Comparison of ENCODE assay signal across 8 cellular contexts in genomic region chr17:64918842-64919288, GRCh38. TPM values are rescaled to one million over a fixed set of nuclear protein-coding genes. Genes with fewer than 3 reads are reported as not detected.
A peak's percentile ranks its signal among the peaks of the same experiment; 100 is the strongest.
DNase-seq lines count a peak whose midpoint lies in the region; ATAC-seq and TF ChIP-seq lines count a peak whose summit lies in the region.
"Not testable (repeated sequence)": the region's sequence is repeated elsewhere in the genome, so short reads cannot be mapped to it uniquely, and the experiment has no call there.

No MANE protein-coding gene starts in this region.

- H2BK5ac ChIP-seq in IMR-90 (ENCODE audit: low read depth, low read length, poor library complexity, severe bottlenecking) = peak overlapping the region; percentile 26

- not testable (repeated sequence) for H3K14ac ChIP-seq in IMR-90 (replicated peaks; ENCODE audit: low read depth, low read length)

- H3K9me3 ChIP-seq in IMR-90 (ENCODE audit: control insufficient read depth, insufficient read depth, low read length); SK-N-SH; ascending aorta; heart left ventricle: not testable (repeated sequence)

- not testable (repeated sequence) for H4K91ac ChIP-seq in IMR-90 (ENCODE audit: insufficient read depth, low read depth, low read length)

- POLR2A ChIA-PET in IMR-90 (lab: Charles Lee; ENCODE audit: unreplicated experiment) = not testable (repeated sequence)
- POLR2A ChIA-PET in SK-N-SH (lab: Yijun Ruan, JAX) = interaction anchor here (2.1 kb wide), 1 partner anchor 57 kb away, joined by 18 read pairs; no protein-coding TSS in a partner anchor

- BruUV-seq in IMR-90 (replicated peaks; lab: Mats Ljungman, UMichigan) = not testable (repeated sequence)

- not testable (repeated sequence) for H3K23ac ChIP-seq in IMR-90 (ENCODE audit: low read depth, low read length)

- peak overlapping the region; percentile 71 for H2AFZ ChIP-seq in IMR-90 (replicated peaks; ENCODE audit: low read length, poor library complexity)
- H2AFZ ChIP-seq in SK-N-SH (ENCODE audit: low read depth) = peak overlapping the region; percentile 83; the same call in 1 of the 2 replicates

- peak overlapping the region; percentile 48; the same call in 1 of the 2 replicates for H4K5ac ChIP-seq in IMR-90 (ENCODE audit: low read depth, low read length)

- H3K79me2 ChIP-seq in SK-N-SH (ENCODE audit: insufficient read depth) = peaks cover 12% of the 10 kb centered on the region

- intact Hi-C loops in IMR-90 (cut with micrococcal nuclease); heart left ventricle (cut with DNase I): not testable (repeated sequence)
- intact Hi-C loops in ascending aorta (cut with DNase I) = loop anchor here (2.0 kb wide), 2 partner anchors 56 to 138 kb away; partner anchors contain the start of gene GNA13

- H4K20me1 ChIP-seq in IMR-90 (ENCODE audit: insufficient read depth, low read length); SK-N-SH (ENCODE audit: insufficient read depth): not testable (repeated sequence)

- not testable (repeated sequence) for H3K79me1 ChIP-seq in IMR-90 (ENCODE audit: low read depth in 1 of 2, low read length in 2 of 2)

- H3K4me3 ChIP-seq in IMR-90 (ENCODE audit: insufficient read depth, low read depth, low read length) = peak overlapping the region; percentile 90
- H3K4me3 ChIP-seq in SK-N-SH (ENCODE audit: low read depth in 2 of 2, low read length in 1 of 2) = peak overlapping the region; percentile 51 to 98
- H3K4me3 ChIP-seq in ascending aorta = peak overlapping the region; percentile 72 to 98
- H3K4me3 ChIP-seq in heart left ventricle = peak overlapping the region; percentile 60 to 88 (median 74)

- DNase-seq in GM10266 (ENCODE audit: extremely low spot score) (peak; percentile 38), HCEC 1CT (peak; percentile 7), SK-N-SH (peak; percentile 60), heart left ventricle (peak; percentile 47 to 78 (median 51))
- not testable (repeated sequence) for DNase-seq in IMR-90; ascending aorta (ENCODE audit: low spot score in 2 of 2); omental fat pad (ENCODE audit: low spot score)

- H2BK120ac ChIP-seq in IMR-90 (ENCODE audit: low read depth, low read length) = not testable (repeated sequence)

- peak; percentile 59 for ATAC-seq in IMR-90 (ENCODE audit: low read depth)
- ATAC-seq in heart left ventricle = peak in 2 of 4 donors; percentile 21 to 48
- ATAC-seq in omental fat pad (ENCODE audit: low FRiP score) = peak; percentile 58

- not testable (repeated sequence) for H3K4me1 ChIP-seq in IMR-90 (ENCODE audit: control insufficient read depth, insufficient read depth, low read length); SK-N-SH (ENCODE audit: control insufficient read depth in 1 of 2, insufficient read depth in 2 of 2, low read depth in 1 of 2, low read length in 1 of 2); ascending aorta
- H3K4me1 ChIP-seq in heart left ventricle = peaks cover 0 to 16% (median 3%) of the 10 kb centered on the region in 12 donors

- not testable (repeated sequence) for H3K18ac ChIP-seq in IMR-90 (ENCODE audit: low read depth, low read length)

- not testable (repeated sequence) for H2BK15ac ChIP-seq in IMR-90 (ENCODE audit: low read depth, low read length)

- H3F3A ChIP-seq in SK-N-SH (replicated peaks; ENCODE audit: insufficient read depth) = not testable (repeated sequence)

- WGBS in IMR-90 (ENCODE audit: extremely low coverage in 2 of 2, insufficient read length in 1 of 2), 2 experiments = 0% methylated on average over 3 of the region's 47 CpGs; no CpG with 5 or more reads in 1 of the 2 experiments
- WGBS in SK-N-SH (ENCODE audit: low lambda C conversion rate) = 3% methylated on average over 8 of the region's 47 CpGs
- WGBS in heart left ventricle, 4 donors = 0 to 1% (median 1%) methylated on average over 6 to 47 of the region's 47 CpGs

- not testable (repeated sequence) for H2AK9ac ChIP-seq in IMR-90 (replicated peaks; ENCODE audit: low read depth, low read length, poor library complexity)

- TF ChIP-seq CTCF in GM10266 (IDR thresholded peaks at IDR 0.05; ENCODE audit: control insufficient read depth, insufficient read depth, low read depth, missing control alignments); IMR-90 (conservative IDR thresholded peaks at IDR 0.05; ENCODE audit: low read depth, low read length); SK-N-SH (IDR thresholded peaks at IDR 0.05); ascending aorta (IDR thresholded peaks at IDR 0.05); heart left ventricle (IDR thresholded peaks at IDR 0.05); omental fat pad (IDR thresholded peaks at IDR 0.05): not testable (repeated sequence)

- not testable (repeated sequence) for H3K36me3 ChIP-seq in IMR-90 (ENCODE audit: control insufficient read depth, insufficient read depth, low read length); SK-N-SH (replicated peaks in 1 of 2; ENCODE audit: control insufficient read depth in 1 of 2, insufficient read depth in 2 of 2, low read length in 1 of 2); ascending aorta; heart left ventricle

- not testable (repeated sequence) for H3K9me2 ChIP-seq in SK-N-SH

- H3K56ac ChIP-seq in IMR-90 (ENCODE audit: extremely low read depth, insufficient read depth, low read length) = not testable (repeated sequence)

- H3K4me2 ChIP-seq in IMR-90 (ENCODE audit: low read depth, low read length) = peak overlapping the region; percentile 91
- peak overlapping the region; percentile 85 for H3K4me2 ChIP-seq in SK-N-SH

- not testable (repeated sequence) for H3K9me1 ChIP-seq in IMR-90 (ENCODE audit: insufficient read depth, low read length)

- TF ChIP-seq EP300 in SK-N-SH (IDR thresholded peaks at IDR 0.05; ENCODE audit: borderline replicate concordance in 1 of 2, low read depth in 1 of 2, low read length in 1 of 2) = not testable (repeated sequence)

- peak overlapping the region; percentile 42 to 78; a peak in 1 of 4 replicates for H4K8ac ChIP-seq in IMR-90 (ENCODE audit: low read depth in 2 of 2, low read length in 2 of 2)

- dilution Hi-C loops in IMR-90 (cut with HindIII; ENCODE audit: low sequenced_read_pairs, unreplicated experiment) = not testable (repeated sequence)

- not testable (repeated sequence) for TF ChIP-seq POLR2A in IMR-90 (IDR thresholded peaks at IDR 0.05; ENCODE audit: low read depth, low read length); heart left ventricle (IDR thresholded peaks at IDR 0.05)

- H3K9ac ChIP-seq in IMR-90 (ENCODE audit: low read depth, low read length) (peak overlapping the region; percentile 86), SK-N-SH (peak overlapping the region; percentile 82)

- in situ Hi-C loops in IMR-90 (cut with MboI; ENCODE audit: low sequenced_read_pairs) = not testable (repeated sequence)

- not testable (repeated sequence) for TF ChIP-seq RAD21 in IMR-90 (IDR thresholded peaks at IDR 0.05; ENCODE audit: low read length); SK-N-SH (IDR thresholded peaks at IDR 0.05; ENCODE audit: low read length)

- H3K27ac ChIP-seq in IMR-90 (ENCODE audit: insufficient read depth, low read length) (peak overlapping the region; percentile 69), SK-N-SH (ENCODE audit: low read depth in 2 of 2, low read length in 1 of 2) (peak overlapping the region; percentile 55 to 64), ascending aorta (peak overlapping the region; percentile 89 to 93), heart left ventricle (peak overlapping the region; percentile 80 to 97 (median 93)), temporal lobe (ENCODE audit: low read depth, low read length) (peak overlapping the region; percentile 53)

- not testable (repeated sequence) for H2AK5ac ChIP-seq in IMR-90 (ENCODE audit: low read depth, low read length)

- CTCF ChIA-PET in IMR-90 (lab: Yijun Ruan, JAX) (interaction anchor here (1.0 to 1.7 kb wide), 2 partner anchors 43 to 182 kb away, joined by 3 to 7 read pairs; no protein-coding TSS in a partner anchor), SK-N-SH (lab: Yijun Ruan, JAX) (interaction anchor here (0.7 to 1.9 kb wide), 16 partner anchors 18 to 269 kb away, joined by 3 to 14 read pairs (median 4); no protein-coding TSS in a partner anchor)

- H3K4ac ChIP-seq in IMR-90 (ENCODE audit: low read depth, low read length) = not testable (repeated sequence)

- not testable (repeated sequence) for H3K27me3 ChIP-seq in IMR-90 (ENCODE audit: control insufficient read depth, insufficient read depth, low read length); SK-N-SH (ENCODE audit: insufficient read depth); ascending aorta; heart left ventricle

- H2BK20ac ChIP-seq in IMR-90 (ENCODE audit: low read depth, low read length) = not testable (repeated sequence)

RNA-seq across cellular contexts. Expression of gene LRRC37A3, which starts 0.4 kb away (rescaled TPM):
- total RNA-seq in IMR-90 (2012; rRNA removed) = 3.3 and 4.5 TPM in 2 replicates
- 2.9 and 3.1 TPM in 2 replicates for polyA plus RNA-seq in IMR-90 (2012; rRNA removed)
- polyA plus RNA-seq in IMR-90 (2012; cell fraction: cytosol; rRNA removed) = 1.0 and 3.0 TPM in 2 replicates
- polyA plus RNA-seq in IMR-90 (2012; cell fraction: nucleus; rRNA removed; ENCODE audit: low replicate concordance) = 5.5 and 19.7 TPM in 2 replicates
- 10.4 and 10.9 TPM in 2 replicates for polyA plus RNA-seq in SK-N-SH (2012; rRNA removed)
- 7.0 and 8.0 TPM in 2 replicates for polyA plus RNA-seq in SK-N-SH (2012; cell fraction: cytosol; rRNA removed)
- 54.8 and 61.1 TPM in 2 replicates for polyA plus RNA-seq in SK-N-SH (2012; cell fraction: nucleus; rRNA removed)
- 4.3 TPM for total RNA-seq in ascending aorta
- 1 to 10 TPM in 8 of 9 donors, under 1 TPM in 1; 0.69 to 7.4 (median 3.2) TPM for total RNA-seq in heart left ventricle
- polyA plus RNA-seq in heart left ventricle = 1 to 10 TPM; 1.1 to 2.5 TPM
- 1 to 10 TPM; 1.3 to 6.5 (median 4.1) TPM for total RNA-seq in omental fat pad
- total RNA-seq in temporal lobe = 22.1 TPM
